ENCODE assay signal across 1 cellular context in the genomic region with DNA sequence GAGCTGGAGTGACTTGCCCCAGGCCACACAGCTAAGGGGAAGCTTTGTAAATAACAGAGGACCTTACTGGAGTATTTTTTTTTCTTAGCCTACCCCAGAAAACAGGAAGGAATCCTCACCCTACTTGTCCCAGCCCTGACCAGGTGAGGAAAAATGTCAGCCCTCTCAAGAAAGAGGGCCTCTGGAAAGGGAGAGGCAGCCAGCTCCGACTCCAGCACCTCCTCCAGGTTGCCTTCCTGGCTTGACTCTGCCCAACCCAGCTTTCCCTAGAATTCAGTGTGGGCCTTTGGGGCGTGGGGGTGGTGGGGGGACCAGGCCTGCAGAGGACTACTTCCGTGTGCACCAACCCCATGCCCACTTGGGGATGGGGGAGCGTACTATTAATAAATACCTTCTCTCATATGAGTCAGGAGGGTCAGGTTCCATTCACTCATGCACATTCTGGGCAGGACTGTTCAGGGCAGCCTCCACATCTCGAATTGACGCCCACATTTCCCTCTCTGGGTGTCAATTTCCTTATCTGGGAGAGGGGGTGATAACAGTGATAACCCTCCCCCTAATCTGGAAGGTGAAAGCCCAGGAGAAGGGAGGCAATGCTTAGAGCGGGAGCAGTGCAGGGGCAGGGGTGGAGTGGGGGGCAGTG.
TF ChIP-seq lines count a peak whose summit lies in the region.

No MANE protein-coding gene starts in this region.

TF ChIP-seq in HepG2, 621 proteins besides CTCF, POLR2A, EP300 and RAD21:
- 0 out of 2 replicates have a peak, but pooled peaks have one; percentile 35 for TF ChIP-seq ZNF768 (CRISPR knock-in tag; IDR thresholded peaks at IDR 0.05)
- peak; percentile 71 for TF ChIP-seq ZFP36 (IDR thresholded peaks at IDR 0.05; ENCODE audit: borderline replicate concordance, low read depth, low read length, partially characterized antibody)
- TF ChIP-seq TSC22D2 (CRISPR knock-in tag; IDR thresholded peaks at IDR 0.05; ENCODE audit: borderline replicate concordance), result no peak
TF ChIP-seq in HepG2: peak in this region for 2.
